ENCODE assay signal across 11 cellular contexts in genomic region chr2:54935389-54935788, GRCh38.
"Had no signal": no experiment of that assay in that cellular context is flagged by ENCODE, and none has a peak within 500 bp of the region (broad histone marks: within the 10 kb centered on the region; RNA-seq: fewer than 3 reads in every experiment).

No MANE protein-coding gene starts in this region.

- H2AFZ ChIP-seq: GM23248, GM23338 had no signal

- FAIRE-seq: H1, H54 had no signal

- DNase-seq: GM23248, GOT3, H7, H9, HCEC 1CT, HFFc6 had no signal

- H3K36me3 ChIP-seq: HAP-1 had no signal

- H3K4me2 ChIP-seq: GM23338 had no signal

- H3K9ac ChIP-seq: GM23248 had no signal

- H3K9me3 ChIP-seq: HAP-1 had no signal

- H3K27ac ChIP-seq: GM23248 had no signal

- H3K4me3 ChIP-seq: GM23248, GM23338, HAP-1 had no signal

- H3K4me1 ChIP-seq: HAP-1 had no signal

- ATAC-seq: GM23338, HCT116 had no signal
